In the genomic region with DNA sequence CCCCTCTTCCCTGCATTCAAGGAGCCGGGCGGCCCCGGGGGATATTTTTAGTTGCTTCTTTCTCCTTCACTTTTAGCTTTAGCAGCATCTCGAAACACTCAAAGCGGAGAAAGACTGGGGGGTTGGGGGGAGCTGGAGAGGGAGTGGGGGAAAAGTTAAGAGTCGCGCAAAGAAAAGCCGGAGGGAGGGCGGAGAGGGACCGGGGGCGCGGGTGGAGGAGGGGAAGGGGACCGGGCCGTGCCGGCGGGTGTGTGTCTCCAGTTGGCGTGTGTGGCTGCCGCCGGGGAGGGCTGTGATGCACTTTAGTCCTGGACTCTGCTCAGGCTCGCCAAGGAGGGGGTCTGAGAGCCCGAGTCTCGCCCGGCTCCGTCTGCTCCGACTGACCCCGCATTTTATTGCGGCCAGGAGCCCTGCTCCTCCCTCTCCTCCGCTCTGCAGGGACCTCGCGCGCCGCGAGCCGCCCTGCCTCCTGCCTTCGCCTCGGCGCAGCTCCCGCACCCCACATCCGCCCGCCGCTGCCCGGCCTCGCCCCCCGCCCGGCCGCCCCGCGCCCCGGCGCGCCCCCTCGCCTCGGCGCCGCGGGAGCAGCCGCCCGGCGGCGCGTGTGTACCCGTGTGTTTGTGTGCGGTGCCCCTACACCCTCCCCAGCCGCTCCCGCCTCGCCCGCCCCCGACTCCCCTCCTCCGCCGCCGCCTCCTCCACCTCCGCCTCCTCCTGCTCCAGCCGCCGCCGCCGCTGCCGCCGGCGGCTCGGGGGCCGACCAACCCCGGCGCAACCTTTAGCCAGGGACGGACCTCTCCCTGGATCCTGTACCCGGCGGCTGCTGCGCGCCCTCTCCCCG, we compare ENCODE assay signal across 8 cellular contexts. TPM values are rescaled to one million over a fixed set of nuclear protein-coding genes. Genes with fewer than 3 reads are reported as not detected.
DNase-seq lines count a peak whose midpoint lies in the region; ATAC-seq and TF ChIP-seq lines count a peak whose summit lies in the region.

No MANE protein-coding gene starts in this region.

- no peaks in the 10 kb centered on the region for H3K27me3 Mint-ChIP-seq in activated CD4-positive, alpha-beta T cell treated with anti-CD3 and anti-CD28 coated beads for 36 hours
- no peaks in the 10 kb centered on the region for H3K27me3 Mint-ChIP-seq in chondrocyte (ENCODE audit: low read depth)

- H3K9me3 ChIP-seq in MG63 = no peaks in the 10 kb centered on the region

- ATAC-seq in GM19455 (IDR thresholded peaks at IDR 0.05; ENCODE audit: unreplicated experiment) (peak; percentile 22), HG02981 (IDR thresholded peaks at IDR 0.05; ENCODE audit: unreplicated experiment) (no peak)
- ATAC-seq in activated CD4-positive, alpha-beta T cell treated with anti-CD3 and anti-CD28 coated beads for 36 hours = peak; percentile 18

- H3K9me3 Mint-ChIP-seq in activated CD4-positive, alpha-beta T cell treated with anti-CD3 and anti-CD28 coated beads for 36 hours (ENCODE audit: low read depth) = no peaks in the 10 kb centered on the region
- no peaks in the 10 kb centered on the region for H3K9me3 Mint-ChIP-seq in chondrocyte (ENCODE audit: low read depth)

- CTCF ChIA-PET in activated CD4-positive, alpha-beta T cell treated with anti-CD3 and anti-CD28 coated beads for 36 hours (lab: Charles Lee) = interaction anchor here (1.1 to 1.4 kb wide), 2 partner anchors 42 to 318 kb away, joined by 3 to 4 read pairs; a partner anchor contains a TSS

- POLR2A ChIA-PET in activated CD4-positive, alpha-beta T cell treated with anti-CD3 and anti-CD28 coated beads for 36 hours (lab: Charles Lee) = no interaction called here

- intact Hi-C loops in activated CD4-positive, alpha-beta T cell treated with anti-CD3 and anti-CD28 coated beads for 36 hours (cut with DNase I, micrococcal nuclease) = loop anchor here (1.0 to 10.0 kb wide), 7 partner anchors 110 to 755 kb away; a partner anchor contains a TSS

- H3K4me3 ChIP-seq in MG63 = peak overlapping the region; percentile 59

- H3K27ac Mint-ChIP-seq in activated CD4-positive, alpha-beta T cell treated with anti-CD3 and anti-CD28 coated beads for 36 hours = peak overlapping the region; percentile 75
- H3K27ac Mint-ChIP-seq in chondrocyte (ENCODE audit: unreplicated experiment) = peak overlapping the region; percentile 97

- peaks cover 15% of the 10 kb centered on the region for H3K36me3 Mint-ChIP-seq in activated CD4-positive, alpha-beta T cell treated with anti-CD3 and anti-CD28 coated beads for 36 hours (ENCODE audit: low read depth)
- H3K36me3 Mint-ChIP-seq in chondrocyte (ENCODE audit: low read depth) = no peaks in the 10 kb centered on the region

- DNase-seq in C1 segment of cervical spinal cord (lab: John Stamatoyannopoulos, UW) = peak in 13 of 14 donors; percentile 10 to 86 (median 73)
- peak; percentile 63 for DNase-seq in MG63
- peak; percentile 69 for DNase-seq in activated CD4-positive, alpha-beta T cell treated with anti-CD3 and anti-CD28 coated beads for 36 hours
- peak; percentile 90 for DNase-seq in chondrocyte (ENCODE audit: low spot score)
- DNase-seq in kidney tubule cell (ENCODE audit: low spot score) = peak; percentile 56
- peak; percentile 66 for DNase-seq in stimulated activated CD4-positive, alpha-beta T cell treated with anti-CD3 and anti-CD28 coated beads, Interleukin-15, amount 100 ng/mL, for 24 hours

- peaks cover 46% of the 10 kb centered on the region for H3K4me1 Mint-ChIP-seq in activated CD4-positive, alpha-beta T cell treated with anti-CD3 and anti-CD28 coated beads for 36 hours
- peaks cover 53% of the 10 kb centered on the region for H3K4me1 Mint-ChIP-seq in chondrocyte (ENCODE audit: low read depth)

- no peak for TF ChIP-seq CTCF in chondrocyte (IDR thresholded peaks at IDR 0.05)

- H3K27me3 ChIP-seq in MG63 = no peaks in the 10 kb centered on the region

- no peaks in the 10 kb centered on the region for H3K36me3 ChIP-seq in MG63

- peak overlapping the region; percentile 97 for H3K4me3 Mint-ChIP-seq in activated CD4-positive, alpha-beta T cell treated with anti-CD3 and anti-CD28 coated beads for 36 hours
- peak overlapping the region; percentile 98 for H3K4me3 Mint-ChIP-seq in chondrocyte (ENCODE audit: unreplicated experiment)

RNA-seq across cellular contexts. Expression of a gene that starts 1.4 kb away (rescaled TPM):
- total RNA-seq in MG63 (2014; rRNA removed; shearing (Covaris generic); ENCODE audit: low replicate concordance) = 0.86 and 2.1 TPM in 2 replicates
- total RNA-seq in activated CD4-positive, alpha-beta T cell treated with anti-CD3 and anti-CD28 coated beads for 36 hours = 10 to 100 TPM; 21.2 to 26.6 TPM
- total RNA-seq in chondrocyte = 23.8 to 40.9 TPM (median 27.6 TPM) in 3 replicates
